ENCODE assay signal across 1 cellular context in the genomic region with DNA sequence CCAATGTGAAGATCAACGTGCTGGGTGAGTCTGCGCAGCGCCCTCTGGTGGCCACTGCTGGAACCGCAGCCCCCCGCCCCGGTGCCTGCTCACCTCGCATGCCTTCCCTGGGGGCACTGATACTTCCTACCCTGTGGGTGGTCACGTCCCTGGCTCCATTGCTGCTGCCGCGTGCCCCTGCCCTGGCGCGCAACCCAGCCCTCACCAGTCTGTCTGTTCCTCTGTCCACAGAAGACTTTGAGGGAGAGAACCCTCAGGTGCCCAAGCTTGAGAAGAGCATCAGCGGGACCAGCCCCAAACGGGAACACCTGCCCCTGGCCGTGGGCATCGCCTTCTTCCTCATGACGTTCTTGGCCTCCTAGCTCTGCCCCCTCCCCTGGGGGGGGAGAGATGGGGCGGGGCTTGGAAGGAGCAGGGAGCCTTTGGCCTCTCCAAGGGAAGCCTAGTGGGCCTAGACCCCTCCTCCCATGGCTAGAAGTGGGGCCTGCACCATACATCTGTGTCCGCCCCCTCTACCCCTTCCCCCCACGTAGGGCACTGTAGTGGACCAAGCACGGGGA.
TF ChIP-seq lines count a peak whose summit lies in the region.

No MANE protein-coding gene starts in this region.

TF ChIP-seq in HepG2, 621 proteins besides CTCF, POLR2A, EP300 and RAD21:
- TF ChIP-seq NR2F6 (IDR thresholded peaks at IDR 0.05) (no peak), NR2F6 (CRISPR knock-in tag; IDR thresholded peaks at IDR 0.05) (0 out of 2 replicates have a peak, but pooled peaks have one; percentile 19), KMT2A (CRISPR knock-in tag; IDR thresholded peaks at IDR 0.05) (0 out of 2 replicates have a peak, but pooled peaks have one; percentile 15), GABPB1 (CRISPR knock-in tag; IDR thresholded peaks at IDR 0.05) (0 out of 2 replicates have a peak, but pooled peaks have one; percentile 31), MED1 (CRISPR knock-in tag; IDR thresholded peaks at IDR 0.05) (0 out of 2 replicates have a peak, but pooled peaks have one; percentile 29), ZBTB7B (CRISPR knock-in tag; IDR thresholded peaks at IDR 0.05) (peak; percentile 31; the same call in 1 of the 2 replicates), GATAD1 (CRISPR knock-in tag; IDR thresholded peaks at IDR 0.05) (0 out of 2 replicates have a peak, but pooled peaks have one; percentile 35), CBFB (CRISPR knock-in tag; IDR thresholded peaks at IDR 0.05) (0 out of 2 replicates have a peak, but pooled peaks have one; percentile 54), ZBTB10 (CRISPR knock-in tag; IDR thresholded peaks at IDR 0.05; ENCODE audit: borderline replicate concordance) (peak; percentile 69; the same call in 1 of the 2 replicates), HES4 (CRISPR knock-in tag; IDR thresholded peaks at IDR 0.05; ENCODE audit: borderline replicate concordance) (0 out of 2 replicates have a peak, but pooled peaks have one; percentile 39), RNF2 (conservative IDR thresholded peaks at IDR 0.05; ENCODE audit: low read depth) (no peak), ZNF776 (CRISPR knock-in tag; IDR thresholded peaks at IDR 0.05) (no peak), ZNF672 (CRISPR knock-in tag; IDR thresholded peaks at IDR 0.05) (0 out of 2 replicates have a peak, but pooled peaks have one; percentile 40), SOX6 (IDR thresholded peaks at IDR 0.05) (no peak), SOX6 (CRISPR knock-in tag; IDR thresholded peaks at IDR 0.05) (no peak), NFIB (CRISPR knock-in tag; IDR thresholded peaks at IDR 0.05; ENCODE audit: borderline replicate concordance) (no peak), GATAD2A (CRISPR knock-in tag; IDR thresholded peaks at IDR 0.05) (0 out of 2 replicates have a peak, but pooled peaks have one; percentile 17), SALL1 (CRISPR knock-in tag; IDR thresholded peaks at IDR 0.05) (peak; percentile 33; the same call in 1 of the 2 replicates), FOSL1 (CRISPR knock-in tag; IDR thresholded peaks at IDR 0.05; ENCODE audit: borderline replicate concordance) (no peak), NCOA5 (CRISPR knock-in tag; IDR thresholded peaks at IDR 0.05) (no peak), HHEX (CRISPR knock-in tag; IDR thresholded peaks at IDR 0.05) (no peak), ZFP36 (IDR thresholded peaks at IDR 0.05; ENCODE audit: borderline replicate concordance, low read depth, low read length, partially characterized antibody) (no peak), ZSCAN29 (CRISPR knock-in tag; conservative IDR thresholded peaks at IDR 0.05) (no peak), TCF7L2 (IDR thresholded peaks at IDR 0.05; ENCODE audit: low read depth, low read length) (no peak), PITX1 (CRISPR knock-in tag; IDR thresholded peaks at IDR 0.05) (0 out of 2 replicates have a peak, but pooled peaks have one; percentile 23), MXI1 (IDR thresholded peaks at IDR 0.05; ENCODE audit: borderline replicate concordance, low read depth, low read length) (peak; percentile 11; the same call in 1 of the 3 replicates), XRCC5 (optimal IDR thresholded peaks at IDR 0.05; ENCODE audit: low read length) (peak; percentile 50), ZFP37 (CRISPR knock-in tag; IDR thresholded peaks at IDR 0.05; ENCODE audit: borderline replicate concordance) (no peak), IRF9 (CRISPR knock-in tag; IDR thresholded peaks at IDR 0.05; ENCODE audit: borderline replicate concordance) (no peak), STAG1 (CRISPR knock-in tag; IDR thresholded peaks at IDR 0.05) (peak; percentile 28), HOXA3 (CRISPR knock-in tag; IDR thresholded peaks at IDR 0.05) (peak; percentile 60), TSC22D2 (CRISPR knock-in tag; IDR thresholded peaks at IDR 0.05; ENCODE audit: borderline replicate concordance) (no peak), ZNF577 (CRISPR knock-in tag; IDR thresholded peaks at IDR 0.05; ENCODE audit: borderline replicate concordance, low read depth) (no peak), ZNF263 (CRISPR knock-in tag; IDR thresholded peaks at IDR 0.05) (0 out of 2 replicates have a peak, but pooled peaks have one; percentile 12), MYC (CRISPR knock-in tag; IDR thresholded peaks at IDR 0.05; ENCODE audit: borderline replicate concordance) (peak; percentile 74; the same call in 1 of the 2 replicates), ZNF274 (CRISPR knock-in tag; IDR thresholded peaks at IDR 0.05) (peak; percentile 44; the same call in 1 of the 2 replicates), MIXL1 (CRISPR knock-in tag; IDR thresholded peaks at IDR 0.05) (0 out of 2 replicates have a peak, but pooled peaks have one; percentile 16), HMGXB4 (CRISPR knock-in tag; IDR thresholded peaks at IDR 0.05; ENCODE audit: borderline replicate concordance in 1 of 2, low read depth in 1 of 2) (peak in 1 of 2 experiments; percentile 76; a peak in 2 of 4 replicates), HOXA5 (CRISPR knock-in tag; IDR thresholded peaks at IDR 0.05) (no peak; the same call in 1 of the 2 replicates), PCBP2 (optimal IDR thresholded peaks at IDR 0.05; ENCODE audit: low read depth, low read length, poor library complexity, severe bottlenecking) (no peak)
- TF ChIP-seq, protein P1, sequence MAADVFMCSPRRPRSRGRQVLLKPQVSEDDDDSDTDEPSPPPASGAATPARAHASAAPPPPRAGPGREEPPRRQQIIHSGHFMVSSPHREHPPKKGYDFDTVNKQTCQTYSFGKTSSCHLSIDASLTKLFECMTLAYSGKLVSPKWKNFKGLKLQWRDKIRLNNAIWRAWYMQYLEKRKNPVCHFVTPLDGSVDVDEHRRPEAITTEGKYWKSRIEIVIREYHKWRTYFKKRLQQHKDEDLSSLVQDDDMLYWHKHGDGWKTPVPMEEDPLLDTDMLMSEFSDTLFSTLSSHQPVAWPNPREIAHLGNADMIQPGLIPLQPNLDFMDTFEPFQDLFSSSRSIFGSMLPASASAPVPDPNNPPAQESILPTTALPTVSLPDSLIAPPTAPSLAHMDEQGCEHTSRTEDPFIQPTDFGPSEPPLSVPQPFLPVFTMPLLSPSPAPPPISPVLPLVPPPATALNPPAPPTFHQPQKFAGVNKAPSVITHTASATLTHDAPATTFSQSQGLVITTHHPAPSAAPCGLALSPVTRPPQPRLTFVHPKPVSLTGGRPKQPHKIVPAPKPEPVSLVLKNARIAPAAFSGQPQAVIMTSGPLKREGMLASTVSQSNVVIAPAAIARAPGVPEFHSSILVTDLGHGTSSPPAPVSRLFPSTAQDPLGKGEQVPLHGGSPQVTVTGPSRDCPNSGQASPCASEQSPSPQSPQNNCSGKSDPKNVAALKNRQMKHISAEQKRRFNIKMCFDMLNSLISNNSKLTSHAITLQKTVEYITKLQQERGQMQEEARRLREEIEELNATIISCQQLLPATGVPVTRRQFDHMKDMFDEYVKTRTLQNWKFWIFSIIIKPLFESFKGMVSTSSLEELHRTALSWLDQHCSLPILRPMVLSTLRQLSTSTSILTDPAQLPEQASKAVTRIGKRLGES (CRISPR knock-in tag; IDR thresholded peaks at IDR 0.05; ENCODE audit: borderline replicate concordance), result no peak
- TF ChIP-seq, protein P2, sequence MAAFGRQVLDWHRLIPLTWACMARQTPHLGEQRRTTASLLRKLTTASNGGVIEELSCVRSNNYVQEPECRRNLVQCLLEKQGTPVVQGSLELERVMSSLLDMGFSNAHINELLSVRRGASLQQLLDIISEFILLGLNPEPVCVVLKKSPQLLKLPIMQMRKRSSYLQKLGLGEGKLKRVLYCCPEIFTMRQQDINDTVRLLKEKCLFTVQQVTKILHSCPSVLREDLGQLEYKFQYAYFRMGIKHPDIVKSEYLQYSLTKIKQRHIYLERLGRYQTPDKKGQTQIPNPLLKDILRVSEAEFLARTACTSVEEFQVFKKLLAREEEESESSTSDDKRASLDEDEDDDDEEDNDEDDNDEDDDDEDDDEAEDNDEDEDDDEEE (CRISPR knock-in tag; IDR thresholded peaks at IDR 0.05), result 0 out of 2 replicates have a peak, but pooled peaks have one; percentile 33
- TF ChIP-seq, protein P3, sequence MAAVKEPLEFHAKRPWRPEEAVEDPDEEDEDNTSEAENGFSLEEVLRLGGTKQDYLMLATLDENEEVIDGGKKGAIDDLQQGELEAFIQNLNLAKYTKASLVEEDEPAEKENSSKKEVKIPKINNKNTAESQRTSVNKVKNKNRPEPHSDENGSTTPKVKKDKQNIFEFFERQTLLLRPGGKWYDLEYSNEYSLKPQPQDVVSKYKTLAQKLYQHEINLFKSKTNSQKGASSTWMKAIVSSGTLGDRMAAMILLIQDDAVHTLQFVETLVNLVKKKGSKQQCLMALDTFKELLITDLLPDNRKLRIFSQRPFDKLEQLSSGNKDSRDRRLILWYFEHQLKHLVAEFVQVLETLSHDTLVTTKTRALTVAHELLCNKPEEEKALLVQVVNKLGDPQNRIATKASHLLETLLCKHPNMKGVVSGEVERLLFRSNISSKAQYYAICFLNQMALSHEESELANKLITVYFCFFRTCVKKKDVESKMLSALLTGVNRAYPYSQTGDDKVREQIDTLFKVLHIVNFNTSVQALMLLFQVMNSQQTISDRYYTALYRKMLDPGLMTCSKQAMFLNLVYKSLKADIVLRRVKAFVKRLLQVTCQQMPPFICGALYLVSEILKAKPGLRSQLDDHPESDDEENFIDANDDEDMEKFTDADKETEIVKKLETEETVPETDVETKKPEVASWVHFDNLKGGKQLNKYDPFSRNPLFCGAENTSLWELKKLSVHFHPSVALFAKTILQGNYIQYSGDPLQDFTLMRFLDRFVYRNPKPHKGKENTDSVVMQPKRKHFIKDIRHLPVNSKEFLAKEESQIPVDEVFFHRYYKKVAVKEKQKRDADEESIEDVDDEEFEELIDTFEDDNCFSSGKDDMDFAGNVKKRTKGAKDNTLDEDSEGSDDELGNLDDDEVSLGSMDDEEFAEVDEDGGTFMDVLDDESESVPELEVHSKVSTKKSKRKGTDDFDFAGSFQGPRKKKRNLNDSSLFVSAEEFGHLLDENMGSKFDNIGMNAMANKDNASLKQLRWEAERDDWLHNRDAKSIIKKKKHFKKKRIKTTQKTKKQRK (IDR thresholded peaks at IDR 0.05; ENCODE audit: low read length), result no peak
- TF ChIP-seq, protein P4, sequence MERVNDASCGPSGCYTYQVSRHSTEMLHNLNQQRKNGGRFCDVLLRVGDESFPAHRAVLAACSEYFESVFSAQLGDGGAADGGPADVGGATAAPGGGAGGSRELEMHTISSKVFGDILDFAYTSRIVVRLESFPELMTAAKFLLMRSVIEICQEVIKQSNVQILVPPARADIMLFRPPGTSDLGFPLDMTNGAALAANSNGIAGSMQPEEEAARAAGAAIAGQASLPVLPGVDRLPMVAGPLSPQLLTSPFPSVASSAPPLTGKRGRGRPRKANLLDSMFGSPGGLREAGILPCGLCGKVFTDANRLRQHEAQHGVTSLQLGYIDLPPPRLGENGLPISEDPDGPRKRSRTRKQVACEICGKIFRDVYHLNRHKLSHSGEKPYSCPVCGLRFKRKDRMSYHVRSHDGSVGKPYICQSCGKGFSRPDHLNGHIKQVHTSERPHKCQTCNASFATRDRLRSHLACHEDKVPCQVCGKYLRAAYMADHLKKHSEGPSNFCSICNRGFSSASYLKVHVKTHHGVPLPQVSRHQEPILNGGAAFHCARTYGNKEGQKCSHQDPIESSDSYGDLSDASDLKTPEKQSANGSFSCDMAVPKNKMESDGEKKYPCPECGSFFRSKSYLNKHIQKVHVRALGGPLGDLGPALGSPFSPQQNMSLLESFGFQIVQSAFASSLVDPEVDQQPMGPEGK (CRISPR knock-in tag; IDR thresholded peaks at IDR 0.05), result peak; percentile 75
TF ChIP-seq in HepG2: peak in this region for 24.
